ENCODE assay signal across 15 cellular contexts in genomic region chr2:189253841-189254240, GRCh38.
DNase-seq lines count a peak whose midpoint lies in the region; ATAC-seq and TF ChIP-seq lines count a peak whose summit lies in the region.
"Had no signal": no experiment of that assay in that cellular context is flagged by ENCODE, and none has a peak within 500 bp of the region (broad histone marks: within the 10 kb centered on the region; RNA-seq: fewer than 3 reads in every experiment).

No MANE protein-coding gene starts in this region.

- H3K4me1 Mint-ChIP-seq in CD8-positive, alpha-beta memory T cell, result no peaks in the 10 kb centered on the region
- no peaks in the 10 kb centered on the region for H3K4me1 Mint-ChIP-seq in activated CD4-positive, alpha-beta memory T cell treated with anti-CD3 and anti-CD28 coated beads, Interleukin-2, amount 10 ng/mL, durations not matched to agents 7 days and 5 days

- peak; percentile 59 for ATAC-seq in omental fat pad (ENCODE audit: low FRiP score)

- no peak overlapping the region for H3K27ac Mint-ChIP-seq in CD8-positive, alpha-beta memory T cell
- H3K27ac Mint-ChIP-seq in activated CD4-positive, alpha-beta memory T cell treated with anti-CD3 and anti-CD28 coated beads, Interleukin-2, amount 10 ng/mL, durations not matched to agents 7 days and 5 days, result no peak overlapping the region
- H3K27ac Mint-ChIP-seq: activated CD4-positive, alpha-beta memory T cell treated with anti-CD3 and anti-CD28 coated beads for 36 hours had no signal

- no peaks in the 10 kb centered on the region for H3K4me1 ChIP-seq in CD8-positive, alpha-beta memory T cell (ENCODE audit: insufficient read depth, low read length)

- TF ChIP-seq CTCF in coronary artery (IDR thresholded peaks at IDR 0.05) (no peak), omental fat pad (IDR thresholded peaks at IDR 0.05) (no peak)

- H3K9me3 Mint-ChIP-seq in CD8-positive, alpha-beta memory T cell, result no peaks in the 10 kb centered on the region
- no peaks in the 10 kb centered on the region for H3K9me3 Mint-ChIP-seq in activated CD4-positive, alpha-beta memory T cell treated with anti-CD3 and anti-CD28 coated beads, Interleukin-2, amount 10 ng/mL, durations not matched to agents 7 days and 5 days
- H3K9me3 Mint-ChIP-seq: activated CD4-positive, alpha-beta memory T cell treated with anti-CD3 and anti-CD28 coated beads for 36 hours; nephron progenitor cell had no signal

- H3K4me3 ChIP-seq in coronary artery, result no peak overlapping the region
- no peak overlapping the region for H3K4me3 ChIP-seq in CD8-positive, alpha-beta memory T cell (ENCODE audit: low read length)
- H3K4me3 ChIP-seq: PC-9 had no signal

- no peaks in the 10 kb centered on the region for H3K27me3 ChIP-seq in CD8-positive, alpha-beta memory T cell (ENCODE audit: insufficient read depth, low read length, poor library complexity, severe bottlenecking)

- no peaks in the 10 kb centered on the region for H3K27me3 Mint-ChIP-seq in CD8-positive, alpha-beta memory T cell
- H3K27me3 Mint-ChIP-seq in activated CD4-positive, alpha-beta memory T cell treated with anti-CD3 and anti-CD28 coated beads, Interleukin-2, amount 10 ng/mL, durations not matched to agents 7 days and 5 days, result no peaks in the 10 kb centered on the region
- H3K27me3 Mint-ChIP-seq: activated CD4-positive, alpha-beta memory T cell treated with anti-CD3 and anti-CD28 coated beads for 36 hours had no signal

- no peaks in the 10 kb centered on the region for H3K36me3 Mint-ChIP-seq in CD8-positive, alpha-beta memory T cell
- H3K36me3 Mint-ChIP-seq in activated CD4-positive, alpha-beta memory T cell treated with anti-CD3 and anti-CD28 coated beads, Interleukin-2, amount 10 ng/mL, durations not matched to agents 7 days and 5 days (ENCODE audit: low read depth), result no peaks in the 10 kb centered on the region
- H3K36me3 Mint-ChIP-seq: activated CD4-positive, alpha-beta memory T cell treated with anti-CD3 and anti-CD28 coated beads for 36 hours had no signal

- H3K36me3 ChIP-seq in CD8-positive, alpha-beta memory T cell (ENCODE audit: insufficient read depth, low read length), result no peaks in the 10 kb centered on the region

- peak overlapping the region; percentile 48 to 83 for H3K27ac ChIP-seq in coronary artery
- no peak overlapping the region for H3K27ac ChIP-seq in CD8-positive, alpha-beta memory T cell (ENCODE audit: low read depth, low read length)
- H3K27ac ChIP-seq: PC-9 had no signal

- POLR2A ChIA-PET in CD8-positive, alpha-beta memory T cell (lab: Charles Lee), result no interaction called here
- POLR2A ChIA-PET in activated CD4-positive, alpha-beta memory T cell treated with anti-CD3 and anti-CD28 coated beads, Interleukin-2, amount 10 ng/mL, durations not matched to agents 7 days and 5 days (lab: Charles Lee), result no interaction called here

- peak; percentile 52 for DNase-seq in EH (ENCODE audit: low read depth)
- peak; percentile 39 for DNase-seq in RPMI7951 (ENCODE audit: low read depth)
- DNase-seq in coronary artery (ENCODE audit: low spot score), result no peak
- DNase-seq in omental fat pad (ENCODE audit: low spot score), result no peak
- DNase-seq in SKM-1 treated with dmso at 0.1 percent for 144 hours (lab: John Stamatoyannopoulos, UW; ENCODE audit: unreplicated experiment), result no peak
- DNase-seq in CD8-positive, alpha-beta memory T cell, result no peak
- DNase-seq in middle frontal gyrus (ENCODE audit: extremely low spot score, low spot score), result no peak
- DNase-seq in activated CD4-positive, alpha-beta memory T cell treated with anti-CD3 and anti-CD28 coated beads, Interleukin-2, amount 10 ng/mL, durations not matched to agents 7 days and 5 days, result no peak
- DNase-seq: activated CD4-positive, alpha-beta memory T cell treated with anti-CD3 and anti-CD28 coated beads for 36 hours; activated T-cell treated with anti-CD3 and anti-CD28 coated beads, Interleukin-2, amount 50 U/mL, for 48 hours; Karpas-422; NCI-H1694 treated with DMSO at 0.1 percent for 48 hours; NCI-H510A; nephron progenitor cell; PC-9 had no signal

- no peaks in the 10 kb centered on the region for H3K9me3 ChIP-seq in CD8-positive, alpha-beta memory T cell (ENCODE audit: low read length)

- H3K4me3 Mint-ChIP-seq in CD8-positive, alpha-beta memory T cell, result no peak overlapping the region
- H3K4me3 Mint-ChIP-seq in activated CD4-positive, alpha-beta memory T cell treated with anti-CD3 and anti-CD28 coated beads, Interleukin-2, amount 10 ng/mL, durations not matched to agents 7 days and 5 days, result no peak overlapping the region
- H3K4me3 Mint-ChIP-seq: activated CD4-positive, alpha-beta memory T cell treated with anti-CD3 and anti-CD28 coated beads for 36 hours; nephron progenitor cell had no signal

- CTCF ChIA-PET in CD8-positive, alpha-beta memory T cell (lab: Charles Lee), result no interaction called here
- CTCF ChIA-PET in activated CD4-positive, alpha-beta memory T cell treated with anti-CD3 and anti-CD28 coated beads, Interleukin-2, amount 10 ng/mL, durations not matched to agents 7 days and 5 days (lab: Charles Lee), result no interaction called here

Comparison
In these comparisons a context has a peak if more than half of its experiments do, and no peak if none do; other contexts are left out.
1. DNase-seq: peak in EH (single experiment) and RPMI7951 (single experiment); none in coronary artery (single experiment), omental fat pad (single experiment), SKM-1 treated with dmso at 0.1 percent for 144 hours (single experiment), CD8-positive, alpha-beta memory T cell (0 of 5), middle frontal gyrus (single experiment) and activated CD4-positive, alpha-beta memory T cell treated with anti-CD3 and anti-CD28 coated beads, Interleukin-2, amount 10 ng/mL, durations not matched to agents 7 days and 5 days (single experiment).